ENCODE assay signal across 8 cellular contexts in the genomic region with DNA sequence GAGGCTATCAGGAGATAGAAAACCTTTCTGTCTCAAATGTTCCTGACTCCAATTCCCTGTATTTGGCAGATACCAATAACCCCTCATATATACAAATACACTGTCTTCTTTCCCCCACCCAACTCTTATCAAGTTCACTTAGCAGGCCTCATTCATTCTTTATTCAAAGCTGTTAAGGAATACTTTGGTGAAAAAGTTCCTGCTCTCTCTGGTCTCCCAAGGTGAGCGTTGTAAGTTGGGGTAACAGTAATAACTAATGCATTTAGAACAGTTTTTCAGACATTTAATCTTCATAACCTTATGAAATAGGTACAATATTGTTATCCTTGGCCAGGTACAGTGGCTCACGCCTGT. TPM values are rescaled to one million over a fixed set of nuclear protein-coding genes. Genes with fewer than 3 reads are reported as not detected.
A peak's percentile ranks its signal among the peaks of the same experiment; 100 is the strongest.
DNase-seq lines count a peak whose midpoint lies in the region; ATAC-seq and TF ChIP-seq lines count a peak whose summit lies in the region.

No MANE protein-coding gene starts in this region.

- H3F3A ChIP-seq in neural cell (ENCODE audit: insufficient read depth, low read length, poor library complexity, severe bottlenecking), result peaks cover 12% of the 10 kb centered on the region

- no peaks in the 10 kb centered on the region for H3K27me3 Mint-ChIP-seq in CD4-positive, alpha-beta memory T cell

- TF ChIP-seq CTCF in LNCAP (IDR thresholded peaks at IDR 0.05) (peak; percentile 0; the same call in 1 of the 2 replicates), breast epithelium (IDR thresholded peaks at IDR 0.05) (peak in 1 of 3 donors; percentile 5), neural cell (IDR thresholded peaks at IDR 0.05; ENCODE audit: poor library complexity, severe bottlenecking) (no peak)

- peaks cover 21% of the 10 kb centered on the region for H3K4me1 ChIP-seq in CD4-positive, alpha-beta memory T cell (ENCODE audit: insufficient read depth, low read length)
- peaks cover under 1 to 3% of the 10 kb centered on the region in 2 donors for H3K4me1 ChIP-seq in breast epithelium

- no peak for DNase-seq in CD4-positive, alpha-beta memory T cell
- DNase-seq in breast epithelium (ENCODE audit: low spot score in 2 of 2) (no peak), GDM1 (lab: John Stamatoyannopoulos, UW) (no peak), NCI-H345 treated with DMSO at 0.1 percent for 48 hours (lab: John Stamatoyannopoulos, UW; ENCODE audit: unreplicated experiment) (no peak), RPMI8226 (no peak)

- H2AFZ ChIP-seq in neural cell (ENCODE audit: low read depth, low read length), result no peak overlapping the region

- TF ChIP-seq RAD21 in neural cell (conservative IDR thresholded peaks at IDR 0.05), result no peak

- no peaks in the 10 kb centered on the region for H3K36me3 ChIP-seq in CD4-positive, alpha-beta memory T cell (ENCODE audit: insufficient read depth, low read length)
- H3K36me3 ChIP-seq in breast epithelium (no peaks in the 10 kb centered on the region), neural cell (ENCODE audit: insufficient read depth, low read length) (no peaks in the 10 kb centered on the region)

- no peaks in the 10 kb centered on the region for H3K27me3 ChIP-seq in CD4-positive, alpha-beta memory T cell (ENCODE audit: insufficient read depth, low read length)
- H3K27me3 ChIP-seq in breast epithelium, result no peaks in the 10 kb centered on the region
- H3K27me3 ChIP-seq in neural cell (ENCODE audit: insufficient read depth, low read depth, low read length), result no peaks in the 10 kb centered on the region

- H3K9me2 ChIP-seq in neural cell (ENCODE audit: insufficient read depth, low read length), result no peaks in the 10 kb centered on the region

- no peak for TF ChIP-seq EP300 in neural cell (conservative IDR thresholded peaks at IDR 0.05; ENCODE audit: poor library complexity, severe bottlenecking)

- H3K4me1 Mint-ChIP-seq in CD4-positive, alpha-beta memory T cell, result peaks cover 21 to 44% (median 30%) of the 10 kb centered on the region in 4 donors

- no peak overlapping the region for H3K4me2 ChIP-seq in neural cell (ENCODE audit: low read length)

- no peak overlapping the region for H3K9ac ChIP-seq in neural cell (ENCODE audit: low read length)

- no peak for ATAC-seq in HG03457 (IDR thresholded peaks at IDR 0.05; ENCODE audit: unreplicated experiment)

- CTCF ChIA-PET in CD4-positive, alpha-beta memory T cell (lab: Charles Lee; ENCODE audit: partially characterized antibody), result interaction anchor here (0.6 to 5.8 kb wide), 46 partner anchors 10 to 725 kb away, joined by 3 to 61 read pairs (median 5); a partner anchor contains a TSS

- TF ChIP-seq POLR2A in breast epithelium (IDR thresholded peaks at IDR 0.05), result no peak

- peak overlapping the region in 5 of 7 donors; percentile 82 to 97 (median 95) for H3K27ac Mint-ChIP-seq in CD4-positive, alpha-beta memory T cell

- H3K27ac ChIP-seq in CD4-positive, alpha-beta memory T cell (ENCODE audit: low read depth, low read length), result peak overlapping the region; percentile 76
- H3K27ac ChIP-seq in breast epithelium (no peak overlapping the region), neural cell (ENCODE audit: low read length) (no peak overlapping the region)

- no peaks in the 10 kb centered on the region for H3K9me3 ChIP-seq in CD4-positive, alpha-beta memory T cell (ENCODE audit: control insufficient read depth in 1 of 2, low read length in 2 of 2)
- H3K9me3 ChIP-seq in breast epithelium (no peaks in the 10 kb centered on the region), neural cell (ENCODE audit: low read length) (no peaks in the 10 kb centered on the region)

- H3K9me3 Mint-ChIP-seq in CD4-positive, alpha-beta memory T cell, result no peaks in the 10 kb centered on the region

- intact Hi-C loops in CD4-positive, alpha-beta memory T cell (cut with micrococcal nuclease), result loop anchor here (2.0 to 10.0 kb wide), 7 partner anchors 92 to 726 kb away; a partner anchor contains a TSS
- intact Hi-C loops in breast epithelium (cut with DNase I; ENCODE audit: low total_unique reads), result no loop called here

- POLR2A ChIA-PET in CD4-positive, alpha-beta memory T cell (lab: Charles Lee; ENCODE audit: partially characterized antibody), result interaction anchor here (0.8 to 13.3 kb wide), 30 partner anchors 8 to 1781 kb away, joined by 3 to 201 read pairs (median 8); a partner anchor contains a TSS

- no peaks in the 10 kb centered on the region for H4K20me1 ChIP-seq in neural cell (ENCODE audit: insufficient read depth)

- peaks cover 0 to 4% of the 10 kb centered on the region in 2 donors for H3K36me3 Mint-ChIP-seq in CD4-positive, alpha-beta memory T cell

- peaks cover 13% of the 10 kb centered on the region for H3K79me2 ChIP-seq in neural cell (replicated peaks; ENCODE audit: insufficient read depth, low read length)

- H3K4me3 Mint-ChIP-seq in CD4-positive, alpha-beta memory T cell, result peak overlapping the region in 7 of 8 donors; percentile 18 to 95 (median 90)

- no peak overlapping the region for H3K4me3 ChIP-seq in CD4-positive, alpha-beta memory T cell (ENCODE audit: low read length in 2 of 2)
- H3K4me3 ChIP-seq in breast epithelium (peak overlapping the region; percentile 51 to 64 (median 58)), neural cell (ENCODE audit: low read length) (peak overlapping the region; percentile 69)

TF ChIP-seq in neural cell, 6 proteins besides CTCF, POLR2A, EP300 and RAD21:
- TF ChIP-seq, protein P1, sequence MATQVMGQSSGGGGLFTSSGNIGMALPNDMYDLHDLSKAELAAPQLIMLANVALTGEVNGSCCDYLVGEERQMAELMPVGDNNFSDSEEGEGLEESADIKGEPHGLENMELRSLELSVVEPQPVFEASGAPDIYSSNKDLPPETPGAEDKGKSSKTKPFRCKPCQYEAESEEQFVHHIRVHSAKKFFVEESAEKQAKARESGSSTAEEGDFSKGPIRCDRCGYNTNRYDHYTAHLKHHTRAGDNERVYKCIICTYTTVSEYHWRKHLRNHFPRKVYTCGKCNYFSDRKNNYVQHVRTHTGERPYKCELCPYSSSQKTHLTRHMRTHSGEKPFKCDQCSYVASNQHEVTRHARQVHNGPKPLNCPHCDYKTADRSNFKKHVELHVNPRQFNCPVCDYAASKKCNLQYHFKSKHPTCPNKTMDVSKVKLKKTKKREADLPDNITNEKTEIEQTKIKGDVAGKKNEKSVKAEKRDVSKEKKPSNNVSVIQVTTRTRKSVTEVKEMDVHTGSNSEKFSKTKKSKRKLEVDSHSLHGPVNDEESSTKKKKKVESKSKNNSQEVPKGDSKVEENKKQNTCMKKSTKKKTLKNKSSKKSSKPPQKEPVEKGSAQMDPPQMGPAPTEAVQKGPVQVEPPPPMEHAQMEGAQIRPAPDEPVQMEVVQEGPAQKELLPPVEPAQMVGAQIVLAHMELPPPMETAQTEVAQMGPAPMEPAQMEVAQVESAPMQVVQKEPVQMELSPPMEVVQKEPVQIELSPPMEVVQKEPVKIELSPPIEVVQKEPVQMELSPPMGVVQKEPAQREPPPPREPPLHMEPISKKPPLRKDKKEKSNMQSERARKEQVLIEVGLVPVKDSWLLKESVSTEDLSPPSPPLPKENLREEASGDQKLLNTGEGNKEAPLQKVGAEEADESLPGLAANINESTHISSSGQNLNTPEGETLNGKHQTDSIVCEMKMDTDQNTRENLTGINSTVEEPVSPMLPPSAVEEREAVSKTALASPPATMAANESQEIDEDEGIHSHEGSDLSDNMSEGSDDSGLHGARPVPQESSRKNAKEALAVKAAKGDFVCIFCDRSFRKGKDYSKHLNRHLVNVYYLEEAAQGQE (IDR thresholded peaks at IDR 0.05; ENCODE audit: borderline replicate concordance), result no peak
- TF ChIP-seq MXI1 (conservative IDR thresholded peaks at IDR 0.05; ENCODE audit: poor library complexity, severe bottlenecking), result no peak
- TF ChIP-seq TAF1 (IDR thresholded peaks at IDR 0.05; ENCODE audit: low read depth), result no peak
- TF ChIP-seq EZH2 (IDR thresholded peaks at IDR 0.05; ENCODE audit: borderline replicate concordance, insufficient read depth, low read length, poor library complexity, severe bottlenecking), result no peak
- TF ChIP-seq SMC3 (conservative IDR thresholded peaks at IDR 0.05; ENCODE audit: poor library complexity), result no peak
- TF ChIP-seq POLR2AphosphoS5 (IDR thresholded peaks at IDR 0.05), result no peak

RNA-seq across cellular contexts. Expression of a gene that starts 3.9 kb away (rescaled TPM):
- 10 to 100 TPM; 15.1 to 15.8 TPM for total RNA-seq in CD4-positive, alpha-beta memory T cell
- 1 to 10 TPM in 1 of 2 donors, under 1 TPM in 1; 0.25 to 1.6 TPM for polyA plus RNA-seq in CD4-positive, alpha-beta memory T cell
- 1 to 10 TPM in 1 of 3 donors, under 1 TPM in 2; 0.64 to 1.6 (median 0.88) TPM for total RNA-seq in breast epithelium
- polyA plus RNA-seq in neural cell, result 14.7 and 16.0 TPM in 2 replicates
- polyA minus RNA-seq in neural cell, result 27.0 and 31.7 TPM in 2 replicates

RNA-seq across cellular contexts. Expression of a gene that starts 10.2 kb away (rescaled TPM):
- 10 to 100 TPM; 76.4 to 79.7 TPM for total RNA-seq in CD4-positive, alpha-beta memory T cell
- polyA plus RNA-seq in CD4-positive, alpha-beta memory T cell, result 100 to 1,000 TPM; 191 to 349 TPM
- 100 to 1,000 TPM; 540 to 910 (median 777) TPM for total RNA-seq in breast epithelium
- polyA plus RNA-seq in neural cell, result 217 and 246 TPM in 2 replicates
- 108 and 122 TPM in 2 replicates for polyA minus RNA-seq in neural cell

RNA-seq across cellular contexts. Expression of a gene that starts 18.8 kb away (rescaled TPM):
- total RNA-seq in CD4-positive, alpha-beta memory T cell, result 10 to 100 TPM; 29.9 to 32.5 TPM
- polyA plus RNA-seq in CD4-positive, alpha-beta memory T cell, result 1 to 10 TPM; 1.4 to 1.8 TPM
- 10 to 100 TPM; 18.9 to 90.9 (median 21.6) TPM for total RNA-seq in breast epithelium
- 3.4 and 6.6 TPM in 2 replicates for polyA plus RNA-seq in neural cell
- polyA minus RNA-seq in neural cell, result 2.0 and 2.7 TPM in 2 replicates

RNA-seq across cellular contexts. Expression of a gene that starts 23.2 kb away (rescaled TPM):
- 10 to 100 TPM; 80.3 to 87.0 TPM for total RNA-seq in CD4-positive, alpha-beta memory T cell
- polyA plus RNA-seq in CD4-positive, alpha-beta memory T cell, result 10 to 100 TPM; 75.1 to 87.1 TPM
- total RNA-seq in breast epithelium, result 100 to 1,000 TPM; 141 to 238 (median 162) TPM
- polyA plus RNA-seq in neural cell, result 217 and 261 TPM in 2 replicates
- polyA minus RNA-seq in neural cell, result 24.8 and 35.9 TPM in 2 replicates

RNA-seq across cellular contexts. Expression of a gene that starts 31.3 kb away (rescaled TPM):
- total RNA-seq in CD4-positive, alpha-beta memory T cell, result 1 to 10 TPM; 2.5 to 2.9 TPM
- not detected for polyA plus RNA-seq in CD4-positive, alpha-beta memory T cell
- 100 to 1,000 TPM in 1 of 3 donors, 10 to 100 TPM in 2; 20.5 to 190 (median 33.1) TPM for total RNA-seq in breast epithelium
- polyA plus RNA-seq in neural cell, result 13.5 and 17.1 TPM in 2 replicates
- polyA minus RNA-seq in neural cell, result 6.5 and 6.6 TPM in 2 replicates

Comparison
In these comparisons a context has a peak if more than half of its experiments do, and no peak if none do; other contexts are left out.
1. H3K4me3 ChIP-seq: peak in breast epithelium (3 of 3) and neural cell (single experiment); none in CD4-positive, alpha-beta memory T cell (0 of 2).
2. RNA of a gene that starts 3.9 kb away (total RNA-seq): 15.1 to 15.8 TPM in CD4-positive, alpha-beta memory T cell; 0.64 to 1.6 TPM in breast epithelium; every median in the first group is over 4 times any median in the second.
3. RNA of a gene that starts 10.2 kb away (total RNA-seq): 540 to 910 TPM in breast epithelium; 76.4 to 79.7 TPM in CD4-positive, alpha-beta memory T cell; every median in the first group is over 4 times any median in the second.